ENCODE assay signal across 18 cellular contexts in the genomic region with DNA sequence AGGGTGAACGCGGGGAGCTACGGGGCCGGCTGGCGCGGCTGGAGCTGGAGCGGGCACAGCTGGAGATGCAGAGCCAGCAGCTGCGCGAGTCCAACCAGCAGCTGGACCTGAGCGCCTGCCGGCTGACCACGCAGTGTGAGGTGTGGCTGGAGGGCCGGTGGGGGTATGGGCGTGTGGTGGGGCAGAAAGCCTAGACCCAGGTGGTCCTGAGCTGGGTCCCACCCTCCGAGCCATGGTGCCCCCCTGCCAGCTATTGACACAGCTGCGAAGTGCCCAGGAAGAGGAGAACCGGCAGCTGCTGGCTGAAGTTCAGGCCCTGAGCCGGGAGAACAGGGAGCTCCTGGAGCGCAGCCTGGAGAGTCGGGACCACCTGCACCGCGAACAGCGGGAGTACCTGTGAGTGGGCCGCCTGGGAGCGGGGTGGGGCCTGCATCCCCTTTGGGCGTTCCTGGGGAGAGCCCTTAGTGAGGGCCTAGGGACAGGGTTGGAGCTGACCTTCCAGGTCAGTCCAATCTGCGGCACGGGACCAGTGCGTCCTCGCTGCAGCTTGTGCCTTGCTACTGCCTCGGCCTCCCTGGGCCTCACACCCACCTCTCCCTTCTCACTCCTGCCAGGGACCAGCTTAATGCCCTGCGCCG. TPM values are rescaled to one million over a fixed set of nuclear protein-coding genes. Genes with fewer than 3 reads are reported as not detected.
DNase-seq lines count a peak whose midpoint lies in the region; ATAC-seq and TF ChIP-seq lines count a peak whose summit lies in the region.
"Had no signal": no experiment of that assay in that cellular context is flagged by ENCODE, and none has a peak within 500 bp of the region (broad histone marks: within the 10 kb centered on the region; RNA-seq: fewer than 3 reads in every experiment).

No MANE protein-coding gene starts in this region.

- intact Hi-C loops in activated CD4-positive, alpha-beta T cell treated with anti-CD3 and anti-CD28 coated beads, Interleukin-2, amount 10 ng/mL, durations not matched to agents 24 days and 14 days (cut with micrococcal nuclease) = no loop called here

- peaks cover 24% of the 10 kb centered on the region for H3K36me3 Mint-ChIP-seq in activated CD4-positive, alpha-beta T cell treated with anti-CD3 and anti-CD28 coated beads, Interleukin-2, amount 10 ng/mL, durations not matched to agents 24 days and 14 days (ENCODE audit: low read depth)
- no peaks in the 10 kb centered on the region for H3K36me3 Mint-ChIP-seq in endothelial cell (ENCODE audit: low read depth, unreplicated experiment)
- H3K36me3 Mint-ChIP-seq: activated naive CD4-positive, alpha-beta T cell treated with anti-CD3 and anti-CD28 coated beads, Interleukin-2, amount 50 U/mL, for 72 hours had no signal

- H3K27me3 Mint-ChIP-seq in activated CD4-positive, alpha-beta T cell treated with anti-CD3 and anti-CD28 coated beads, Interleukin-2, amount 10 ng/mL, durations not matched to agents 24 days and 14 days = no peaks in the 10 kb centered on the region
- peaks cover 4% of the 10 kb centered on the region for H3K27me3 Mint-ChIP-seq in endothelial cell (ENCODE audit: unreplicated experiment)
- H3K27me3 Mint-ChIP-seq: naive B cell had no signal

- DNase-seq in DMS53 (lab: John Stamatoyannopoulos, UW) (peak; percentile 82), NCI-H1092 treated with DMSO at 0.1 percent for 48 hours (lab: John Stamatoyannopoulos, UW) (peak; percentile 97), NCI-H774 (lab: John Stamatoyannopoulos, UW) (peak; percentile 66), ecto neural progenitor cell (ENCODE audit: low spot score) (peak; percentile 51), endothelial cell (ENCODE audit: low spot score) (no peak)
- DNase-seq in activated CD4-positive, alpha-beta T cell treated with anti-CD3 and anti-CD28 coated beads, Interleukin-2, amount 10 ng/mL, durations not matched to agents 24 days and 14 days = no peak
- no peak for DNase-seq in stimulated activated CD4-positive, alpha-beta T cell treated with anti-CD3 and anti-CD28 coated beads, Interleukin-4, amount 100 ng/mL, for 4 hours
- DNase-seq: AML-193; cerebellar nuclear complex; HFFc6; mesenchymal stem cell; naive B cell; NCI-H187; stimulated activated CD4-positive, alpha-beta T cell treated with anti-CD3 and anti-CD28 coated beads, Interleukin-15, amount 100 ng/mL, for 24 hours had no signal

- H3K9me3 Mint-ChIP-seq in activated CD4-positive, alpha-beta T cell treated with anti-CD3 and anti-CD28 coated beads, Interleukin-2, amount 10 ng/mL, durations not matched to agents 24 days and 14 days = no peaks in the 10 kb centered on the region
- H3K9me3 Mint-ChIP-seq in endothelial cell (ENCODE audit: unreplicated experiment) = no peaks in the 10 kb centered on the region
- H3K9me3 Mint-ChIP-seq: activated naive CD4-positive, alpha-beta T cell treated with anti-CD3 and anti-CD28 coated beads, Interleukin-2, amount 50 U/mL, for 72 hours; activated T-helper 1 cell treated with anti-CD3 and anti-CD28 coated beads, Interleukin-12 subunit alpha, Interleukin-12 subunit beta, Interleukin-2, Interleukin-4 antibody, amounts not matched to agents 30 ng/mL and 10 ng/mL and 1 ng/mL, durations not matched to agents 14 hours and 24 hours and 36 hours; HFFc6; naive B cell had no signal

- H3K4me1 Mint-ChIP-seq in activated CD4-positive, alpha-beta T cell treated with anti-CD3 and anti-CD28 coated beads, Interleukin-2, amount 10 ng/mL, durations not matched to agents 24 days and 14 days = peaks cover 10% of the 10 kb centered on the region
- H3K4me1 Mint-ChIP-seq in endothelial cell (ENCODE audit: unreplicated experiment) = peaks cover 10% of the 10 kb centered on the region

- no peak overlapping the region for H3K27ac Mint-ChIP-seq in activated CD4-positive, alpha-beta T cell treated with anti-CD3 and anti-CD28 coated beads, Interleukin-2, amount 10 ng/mL, durations not matched to agents 24 days and 14 days
- H3K27ac Mint-ChIP-seq in endothelial cell (ENCODE audit: unreplicated experiment) = no peak overlapping the region
- H3K27ac Mint-ChIP-seq: activated naive CD4-positive, alpha-beta T cell treated with anti-CD3 and anti-CD28 coated beads, Interleukin-2, amount 50 U/mL, for 72 hours; activated T-helper 1 cell treated with anti-CD3 and anti-CD28 coated beads, Interleukin-12 subunit alpha, Interleukin-12 subunit beta, Interleukin-2, Interleukin-4 antibody, amounts not matched to agents 30 ng/mL and 10 ng/mL and 1 ng/mL, durations not matched to agents 14 hours and 24 hours and 36 hours; HFFc6 had no signal

- ATAC-seq in HG03097 (IDR thresholded peaks at IDR 0.05; ENCODE audit: low FRiP score, unreplicated experiment) = no peak
- ATAC-seq: activated CD4-positive, CD25-positive, alpha-beta regulatory T cell treated with anti-CD3 and anti-CD28 coated beads, Interleukin-2, amount 50 U/mL, for 24 hours; activated naive CD4-positive, alpha-beta T cell treated with anti-CD3 and anti-CD28 coated beads, Interleukin-2, amount 50 U/mL, for 72 hours had no signal

- TF ChIP-seq CTCF in endothelial cell (IDR thresholded peaks at IDR 0.05; ENCODE audit: unreplicated experiment) = no peak

- no peak overlapping the region for H3K4me3 Mint-ChIP-seq in activated CD4-positive, alpha-beta T cell treated with anti-CD3 and anti-CD28 coated beads, Interleukin-2, amount 10 ng/mL, durations not matched to agents 24 days and 14 days
- no peak overlapping the region for H3K4me3 Mint-ChIP-seq in endothelial cell (ENCODE audit: unreplicated experiment)
- H3K4me3 Mint-ChIP-seq: activated T-helper 1 cell treated with anti-CD3 and anti-CD28 coated beads, Interleukin-12 subunit alpha, Interleukin-12 subunit beta, Interleukin-2, Interleukin-4 antibody, amounts not matched to agents 30 ng/mL and 10 ng/mL and 1 ng/mL, durations not matched to agents 14 hours and 24 hours and 36 hours; HFFc6 had no signal

RNA-seq across cellular contexts. Expression of a gene that starts 5.7 kb away (rescaled TPM):
- total RNA-seq in activated CD4-positive, alpha-beta T cell treated with anti-CD3 and anti-CD28 coated beads, Interleukin-2, amount 10 ng/mL, durations not matched to agents 24 days and 14 days = 46.3 and 48.6 TPM in 2 replicates
- total RNA-seq in endothelial cell (ENCODE audit: unreplicated experiment) = 37.5 TPM

RNA-seq across cellular contexts. Expression of a gene that starts 13.2 kb away (rescaled TPM):
- total RNA-seq in activated CD4-positive, alpha-beta T cell treated with anti-CD3 and anti-CD28 coated beads, Interleukin-2, amount 10 ng/mL, durations not matched to agents 24 days and 14 days = 116 and 119 TPM in 2 replicates
- total RNA-seq in endothelial cell (ENCODE audit: unreplicated experiment) = 8.3 TPM

RNA-seq across cellular contexts. Expression of a gene that starts 35.3 kb away (rescaled TPM):
- 98.0 and 104 TPM in 2 replicates for total RNA-seq in activated CD4-positive, alpha-beta T cell treated with anti-CD3 and anti-CD28 coated beads, Interleukin-2, amount 10 ng/mL, durations not matched to agents 24 days and 14 days
- 264 TPM for total RNA-seq in endothelial cell (ENCODE audit: unreplicated experiment)

RNA-seq across cellular contexts. Expression of a gene that starts 35.9 kb away (rescaled TPM):
- 319 and 320 TPM in 2 replicates for total RNA-seq in activated CD4-positive, alpha-beta T cell treated with anti-CD3 and anti-CD28 coated beads, Interleukin-2, amount 10 ng/mL, durations not matched to agents 24 days and 14 days
- 138 TPM for total RNA-seq in endothelial cell (ENCODE audit: unreplicated experiment)

RNA-seq across cellular contexts. Expression of a gene that starts 47.9 kb away (rescaled TPM):
- 59.6 and 60.6 TPM in 2 replicates for total RNA-seq in activated CD4-positive, alpha-beta T cell treated with anti-CD3 and anti-CD28 coated beads, Interleukin-2, amount 10 ng/mL, durations not matched to agents 24 days and 14 days
- 42.3 TPM for total RNA-seq in endothelial cell (ENCODE audit: unreplicated experiment)

Comparison
In these comparisons a context has a peak if more than half of its experiments do, and no peak if none do; other contexts are left out.
1. DNase-seq: peak in DMS53 (single experiment), NCI-H1092 treated with DMSO at 0.1 percent for 48 hours (single experiment), NCI-H774 (single experiment) and ecto neural progenitor cell (single experiment); none in activated CD4-positive, alpha-beta T cell treated with anti-CD3 and anti-CD28 coated beads, Interleukin-2, amount 10 ng/mL, durations not matched to agents 24 days and 14 days (single experiment), stimulated activated CD4-positive, alpha-beta T cell treated with anti-CD3 and anti-CD28 coated beads, Interleukin-4, amount 100 ng/mL, for 4 hours (0 of 2) and endothelial cell (single experiment).
2. RNA of a gene that starts 13.2 kb away (total RNA-seq): 116 to 119 TPM in activated CD4-positive, alpha-beta T cell treated with anti-CD3 and anti-CD28 coated beads, Interleukin-2, amount 10 ng/mL, durations not matched to agents 24 days and 14 days; 8.3 TPM in endothelial cell (single experiment); every median in the first group is over 10 times any median in the second.